In the genomic region with DNA sequence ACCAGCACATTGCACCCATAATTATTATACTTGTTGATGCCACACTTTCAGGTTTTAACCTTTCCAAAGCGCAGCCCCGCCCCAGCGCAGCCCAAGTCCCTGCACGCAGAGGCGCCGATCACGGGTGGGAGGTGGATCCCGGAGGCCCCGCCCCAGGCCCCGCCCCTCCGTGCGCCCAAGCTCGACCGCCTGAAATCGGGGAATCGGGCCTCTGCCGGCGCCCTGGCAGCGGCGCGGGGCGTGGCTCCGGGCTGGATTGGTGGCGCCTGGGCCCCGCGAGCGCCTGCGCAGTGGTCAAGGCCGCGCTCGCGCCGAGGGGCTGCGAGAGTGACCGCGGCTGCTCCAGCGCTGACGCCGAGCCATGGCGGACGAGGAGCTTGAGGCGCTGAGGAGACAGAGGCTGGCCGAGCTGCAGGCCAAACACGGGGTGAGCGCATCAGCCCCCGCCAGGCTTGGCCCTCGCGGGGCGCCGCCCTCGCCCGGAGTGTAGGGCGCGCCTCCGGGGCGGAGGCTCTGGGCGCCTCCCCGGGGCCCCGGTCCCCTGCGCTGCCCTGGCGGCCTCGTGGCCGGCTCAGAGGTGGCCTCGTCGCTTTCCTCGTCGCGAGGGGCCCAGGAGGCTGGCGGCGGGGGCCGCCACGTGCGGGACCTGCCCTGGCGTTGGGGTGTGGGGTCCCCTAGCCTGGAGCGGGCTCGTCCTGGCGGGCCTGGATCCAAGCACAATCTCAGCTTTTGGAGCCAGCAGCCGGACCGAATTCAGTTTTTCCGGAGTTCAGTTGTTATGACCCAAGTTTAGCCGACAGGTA, we compare ENCODE assay signal across 1 cellular context.
TF ChIP-seq lines count a peak whose summit lies in the region.

A gene with protein sequence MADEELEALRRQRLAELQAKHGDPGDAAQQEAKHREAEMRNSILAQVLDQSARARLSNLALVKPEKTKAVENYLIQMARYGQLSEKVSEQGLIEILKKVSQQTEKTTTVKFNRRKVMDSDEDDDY (plus strand): TSS at position 290 of the 803 bp plus-strand sequence. CDS start 72 bp downstream, at position 362.

TF ChIP-seq in WTC11, 78 proteins besides CTCF, POLR2A, EP300 and RAD21 (continued from another document):
- TF ChIP-seq, protein P1, sequence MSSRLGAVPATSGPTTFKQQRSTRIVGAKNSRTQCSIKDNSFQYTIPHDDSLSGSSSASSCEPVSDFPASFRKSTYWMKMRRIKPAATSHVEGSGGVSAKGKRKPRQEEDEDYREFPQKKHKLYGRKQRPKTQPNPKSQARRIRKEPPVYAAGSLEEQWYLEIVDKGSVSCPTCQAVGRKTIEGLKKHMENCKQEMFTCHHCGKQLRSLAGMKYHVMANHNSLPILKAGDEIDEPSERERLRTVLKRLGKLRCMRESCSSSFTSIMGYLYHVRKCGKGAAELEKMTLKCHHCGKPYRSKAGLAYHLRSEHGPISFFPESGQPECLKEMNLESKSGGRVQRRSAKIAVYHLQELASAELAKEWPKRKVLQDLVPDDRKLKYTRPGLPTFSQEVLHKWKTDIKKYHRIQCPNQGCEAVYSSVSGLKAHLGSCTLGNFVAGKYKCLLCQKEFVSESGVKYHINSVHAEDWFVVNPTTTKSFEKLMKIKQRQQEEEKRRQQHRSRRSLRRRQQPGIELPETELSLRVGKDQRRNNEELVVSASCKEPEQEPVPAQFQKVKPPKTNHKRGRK (CRISPR knock-in tag; IDR thresholded peaks at IDR 0.05; ENCODE audit: borderline replicate concordance), result no peak
- TF ChIP-seq ZNF121 (CRISPR knock-in tag; IDR thresholded peaks at IDR 0.05) (no peak), E2F4 (CRISPR knock-in tag; IDR thresholded peaks at IDR 0.05; ENCODE audit: borderline replicate concordance, low read depth) (no peak; the same call in 1 of the 2 replicates)
